In genomic region chr6:87700729-87701675, GRCh38 we compare ENCODE assay signal across 8 cellular contexts. TPM values are rescaled to one million over a fixed set of nuclear protein-coding genes. Genes with fewer than 3 reads are reported as not detected.
A peak's percentile ranks its signal among the peaks of the same experiment; 100 is the strongest.
DNase-seq lines count a peak whose midpoint lies in the region; ATAC-seq, FAIRE-seq and TF ChIP-seq lines count a peak whose summit lies in the region.

No MANE protein-coding gene starts in this region.

- H3K27ac Mint-ChIP-seq in activated naive CD8-positive, alpha-beta T cell treated with anti-CD3 and anti-CD28 coated beads, Interleukin-2, amount 10 ng/mL, durations not matched to agents 7 days and 5 days, result peak overlapping the region; percentile 98

- TF ChIP-seq CTCF in Peyer's patch (IDR thresholded peaks at IDR 0.05), result no peak
- TF ChIP-seq CTCF in left ventricle myocardium inferior (IDR thresholded peaks at IDR 0.05; ENCODE audit: borderline replicate concordance), result no peak

- H3K27ac ChIP-seq in Peyer's patch, result peak overlapping the region; percentile 96 to 99 (median 98)
- H3K27ac ChIP-seq in left ventricle myocardium inferior (replicated peaks), result peak overlapping the region; percentile 99
- H3K27ac ChIP-seq in rectal smooth muscle tissue (ENCODE audit: low read depth, low read length), result peak overlapping the region; percentile 98

- FAIRE-seq in A204.1 (lab: Jason Lieb, UNC) (peak; percentile 65), GM12892 (lab: Jason Lieb, UNC) (peak; percentile 77)

- peak overlapping the region; percentile 99 for H3K4me3 Mint-ChIP-seq in activated naive CD8-positive, alpha-beta T cell treated with anti-CD3 and anti-CD28 coated beads, Interleukin-2, amount 10 ng/mL, durations not matched to agents 7 days and 5 days

- no peak for ATAC-seq in activated naive CD8-positive, alpha-beta T cell treated with anti-CD3 and anti-CD28 coated beads, Interleukin-2, amount 10 ng/mL, durations not matched to agents 7 days and 5 days (ENCODE audit: low read depth)
- no peak for ATAC-seq in HG02884 (IDR thresholded peaks at IDR 0.05; ENCODE audit: unreplicated experiment)

- no peaks in the 10 kb centered on the region for H3K9me3 ChIP-seq in Peyer's patch
- no peaks in the 10 kb centered on the region for H3K9me3 ChIP-seq in left ventricle myocardium inferior (replicated peaks)

- H3K4me1 ChIP-seq in Peyer's patch, result peaks cover 0 to 16% (median 5%) of the 10 kb centered on the region in 4 donors
- peaks cover 61% of the 10 kb centered on the region for H3K4me1 ChIP-seq in left ventricle myocardium inferior
- peaks cover 11% of the 10 kb centered on the region for H3K4me1 ChIP-seq in rectal smooth muscle tissue (ENCODE audit: control insufficient read depth, insufficient read depth, low read length)

- no peaks in the 10 kb centered on the region for H3K27me3 Mint-ChIP-seq in activated naive CD8-positive, alpha-beta T cell treated with anti-CD3 and anti-CD28 coated beads, Interleukin-2, amount 10 ng/mL, durations not matched to agents 7 days and 5 days

- TF ChIP-seq POLR2A in GM12892 (IDR thresholded peaks at IDR 0.05; ENCODE audit: low read depth, low read length), result peak; percentile 47; the same call in 1 of the 2 replicates
- TF ChIP-seq POLR2A in Peyer's patch (IDR thresholded peaks at IDR 0.05), result no peak

- H3K36me3 ChIP-seq in Peyer's patch (no peaks in the 10 kb centered on the region), left ventricle myocardium inferior (no peaks in the 10 kb centered on the region), rectal smooth muscle tissue (ENCODE audit: control insufficient read depth, insufficient read depth, low read length) (peaks cover 2% of the 10 kb centered on the region)

- POLR2A ChIA-PET in activated naive CD8-positive, alpha-beta T cell treated with anti-CD3 and anti-CD28 coated beads, Interleukin-2, amount 10 ng/mL, durations not matched to agents 7 days and 5 days (lab: Charles Lee), result interaction anchor here (1.1 to 2.9 kb wide), 12 partner anchors 14 to 1380 kb away, joined by 3 to 17 read pairs (median 4); partner anchors contain the start of genes CFAP206, ORC3, PNRC1 and RARS2

- H3K9ac ChIP-seq in rectal smooth muscle tissue (ENCODE audit: low read length), result peak overlapping the region; percentile 88

- H3K9me3 Mint-ChIP-seq in activated naive CD8-positive, alpha-beta T cell treated with anti-CD3 and anti-CD28 coated beads, Interleukin-2, amount 10 ng/mL, durations not matched to agents 7 days and 5 days, result no peaks in the 10 kb centered on the region

- peaks cover 24% of the 10 kb centered on the region for H3K4me1 Mint-ChIP-seq in activated naive CD8-positive, alpha-beta T cell treated with anti-CD3 and anti-CD28 coated beads, Interleukin-2, amount 10 ng/mL, durations not matched to agents 7 days and 5 days

- peaks cover 16% of the 10 kb centered on the region for H3K36me3 Mint-ChIP-seq in activated naive CD8-positive, alpha-beta T cell treated with anti-CD3 and anti-CD28 coated beads, Interleukin-2, amount 10 ng/mL, durations not matched to agents 7 days and 5 days

- H3K27me3 ChIP-seq in Peyer's patch (no peaks in the 10 kb centered on the region), left ventricle myocardium inferior (ENCODE audit: low read depth) (no peaks in the 10 kb centered on the region), rectal smooth muscle tissue (ENCODE audit: control insufficient read depth, insufficient read depth, low read length) (no peaks in the 10 kb centered on the region)

- intact Hi-C loops in left ventricle myocardium inferior (cut with micrococcal nuclease), result no loop called here

- peak overlapping the region; percentile 71 to 99 (median 92) for H3K4me3 ChIP-seq in Peyer's patch
- H3K4me3 ChIP-seq in left ventricle myocardium inferior, result peak overlapping the region; percentile 83
- H3K4me3 ChIP-seq in rectal smooth muscle tissue (ENCODE audit: low read length), result peak overlapping the region; percentile 98

- DNase-seq in GM12892 (ENCODE audit: insufficient read length) (no peak), HUDEP-2 (lab: John Stamatoyannopoulos, UW; ENCODE audit: unreplicated experiment in 76 of 76) (peak in 66 of 76 experiments; percentile 17 to 82 (median 53)), Peyer's patch (peak; percentile 38 to 65 (median 47)), left ventricle myocardium inferior (peak; percentile 26)
- no peak for DNase-seq in activated naive CD8-positive, alpha-beta T cell treated with anti-CD3 and anti-CD28 coated beads, Interleukin-2, amount 10 ng/mL, durations not matched to agents 7 days and 5 days

RNA-seq across cellular contexts. Expression of gene AKIRIN2, which starts 1.0 kb away (rescaled TPM):
- polyA plus RNA-seq in GM12892 (2012; ENCODE audit: missing spikeins), result 47.7 TPM
- 10 to 100 TPM; 24.6 to 38.2 (median 28.3) TPM for total RNA-seq in Peyer's patch
- 10 to 100 TPM; 45.3 to 51.8 TPM for total RNA-seq in activated naive CD8-positive, alpha-beta T cell treated with anti-CD3 and anti-CD28 coated beads, Interleukin-2, amount 10 ng/mL, durations not matched to agents 7 days and 5 days
- total RNA-seq in left ventricle myocardium inferior, result 42.3 TPM

Comparison
In these comparisons a context has a peak if more than half of its experiments do, and no peak if none do; other contexts are left out.
1. DNase-seq: peak in HUDEP-2 (66 of 76), Peyer's patch (3 of 3) and left ventricle myocardium inferior (single experiment); none in GM12892 (single experiment) and activated naive CD8-positive, alpha-beta T cell treated with anti-CD3 and anti-CD28 coated beads, Interleukin-2, amount 10 ng/mL, durations not matched to agents 7 days and 5 days (single experiment).
2. Peak in every context shown above with its lines, with median percentiles within 50 percentile points of each other: H3K27ac ChIP-seq and H3K4me3 ChIP-seq.